21 cellular contexts compared by ENCODE assay signal in genomic region chr10:119455609-119456434, GRCh38.
DNase-seq lines count a peak whose midpoint lies in the region; ATAC-seq and TF ChIP-seq lines count a peak whose summit lies in the region.
"Had no signal": no experiment of that assay in that cellular context is flagged by ENCODE, and none has a peak within 500 bp of the region (broad histone marks: within the 10 kb centered on the region; RNA-seq: fewer than 3 reads in every experiment).

No MANE protein-coding gene starts in this region.

- H3K27me3 ChIP-seq in BLaER1, result 0 out of 2 replicates have a peak, but pooled peaks cover 3% of the 10 kb centered on the region
- H3K27me3 ChIP-seq: body of pancreas, pancreas, right lobe of liver, vagina had no signal

- no peaks in the 10 kb centered on the region for H3K9me3 Mint-ChIP-seq in endothelial cell (ENCODE audit: unreplicated experiment)
- H3K9me3 Mint-ChIP-seq in T-helper 2 cell treated with Interferon-gamma antibody and Interleukin-4, amounts not matched to agents 5 μg/mL and 100 μg/mL, for 36 hours, result no peaks in the 10 kb centered on the region
- no peaks in the 10 kb centered on the region for H3K9me3 Mint-ChIP-seq in activated T-cell treated with anti-CD3 and anti-CD28 coated beads, Interleukin-2, amount 50 U/mL, for 4 hours
- H3K9me3 Mint-ChIP-seq: activated T-helper 1 cell treated with anti-CD3 and anti-CD28 coated beads, Interleukin-12 subunit alpha, Interleukin-12 subunit beta, Interleukin-2, Interleukin-4 antibody, amounts not matched to agents 30 ng/mL and 10 ng/mL and 1 ng/mL, durations not matched to agents 14 hours and 24 hours and 36 hours had no signal

- no peaks in the 10 kb centered on the region for H3K9me3 ChIP-seq in BLaER1
- H3K9me3 ChIP-seq: body of pancreas, pancreas, right lobe of liver, vagina had no signal

- peak; percentile 39 for ATAC-seq in GM18502 (IDR thresholded peaks at IDR 0.05; ENCODE audit: poor library complexity, unreplicated experiment)
- peak; percentile 49 for ATAC-seq in HG02678 (IDR thresholded peaks at IDR 0.05; ENCODE audit: unreplicated experiment)
- ATAC-seq in activated T-cell treated with anti-CD3 and anti-CD28 coated beads, Interleukin-2, amount 50 U/mL, for 4 hours, result no peak
- ATAC-seq: body of pancreas, pancreas, right lobe of liver had no signal

- no peaks in the 10 kb centered on the region for H4K20me1 ChIP-seq in BLaER1

- no peak for TF ChIP-seq CTCF in endothelial cell (IDR thresholded peaks at IDR 0.05; ENCODE audit: unreplicated experiment)

- DNase-seq in endothelial cell (ENCODE audit: low spot score) (no peak), AML-193 (lab: John Stamatoyannopoulos, UW) (no peak), COR-L47 (lab: John Stamatoyannopoulos, UW) (no peak)
- DNase-seq in T-helper 2 cell treated with Interferon-gamma antibody and Interleukin-4, amounts not matched to agents 5 μg/mL and 100 μg/mL, for 36 hours (ENCODE audit: low spot score), result no peak
- no peak for DNase-seq in activated T-cell treated with anti-CD3 and anti-CD28 coated beads, Interleukin-2, amount 50 U/mL, for 4 hours
- DNase-seq: activated CD8-positive, alpha-beta memory T cell treated with anti-CD3 and anti-CD28 coated beads for 24 hours; body of pancreas; DMS 273 treated with DMSO at 0.1 percent for 48 hours; NCI-H1417; NCI-H2107; NCI-H510A treated with DMSO at 0.1 percent for 48 hours; pancreas; right lobe of liver; T1000 had no signal

- peak overlapping the region; percentile 49 for H3K4me2 ChIP-seq in BLaER1

- no peak overlapping the region for H3K27ac ChIP-seq in BLaER1
- H3K27ac ChIP-seq: body of pancreas, pancreas, right lobe of liver, SK-N-MC, vagina had no signal

- H3K27ac Mint-ChIP-seq in endothelial cell (ENCODE audit: unreplicated experiment), result no peak overlapping the region
- no peak overlapping the region for H3K27ac Mint-ChIP-seq in T-helper 2 cell treated with Interferon-gamma antibody and Interleukin-4, amounts not matched to agents 5 μg/mL and 100 μg/mL, for 36 hours
- H3K27ac Mint-ChIP-seq: activated naive CD8-positive, alpha-beta T cell; activated T-helper 1 cell treated with anti-CD3 and anti-CD28 coated beads, Interleukin-12 subunit alpha, Interleukin-12 subunit beta, Interleukin-2, Interleukin-4 antibody, amounts not matched to agents 30 ng/mL and 10 ng/mL and 1 ng/mL, durations not matched to agents 14 hours and 24 hours and 36 hours had no signal

- no peaks in the 10 kb centered on the region for H3K36me3 ChIP-seq in BLaER1
- H3K36me3 ChIP-seq: pancreas, right lobe of liver, vagina had no signal

- peaks cover 34% of the 10 kb centered on the region for H3K36me3 Mint-ChIP-seq in endothelial cell (ENCODE audit: low read depth, unreplicated experiment)
- H3K36me3 Mint-ChIP-seq in T-helper 2 cell treated with Interferon-gamma antibody and Interleukin-4, amounts not matched to agents 5 μg/mL and 100 μg/mL, for 36 hours (ENCODE audit: low read depth), result peaks cover 6% of the 10 kb centered on the region
- peaks cover 6% of the 10 kb centered on the region for H3K36me3 Mint-ChIP-seq in activated T-cell treated with anti-CD3 and anti-CD28 coated beads, Interleukin-2, amount 50 U/mL, for 4 hours (ENCODE audit: insufficient read depth)
- H3K36me3 Mint-ChIP-seq: activated naive CD8-positive, alpha-beta T cell had no signal

- no peak overlapping the region for H3K9ac ChIP-seq in BLaER1

- peaks cover 10% of the 10 kb centered on the region for H3K4me1 Mint-ChIP-seq in endothelial cell (ENCODE audit: unreplicated experiment)
- H3K4me1 Mint-ChIP-seq in T-helper 2 cell treated with Interferon-gamma antibody and Interleukin-4, amounts not matched to agents 5 μg/mL and 100 μg/mL, for 36 hours (ENCODE audit: low read depth), result peaks cover 4% of the 10 kb centered on the region
- peaks cover 2% of the 10 kb centered on the region for H3K4me1 Mint-ChIP-seq in activated T-cell treated with anti-CD3 and anti-CD28 coated beads, Interleukin-2, amount 50 U/mL, for 4 hours (ENCODE audit: low read depth)

- H3K4me1 ChIP-seq in BLaER1, result peaks cover 38% of the 10 kb centered on the region
- H3K4me1 ChIP-seq: body of pancreas, pancreas, right lobe of liver, vagina had no signal

- no peak overlapping the region for H3K4me3 ChIP-seq in BLaER1
- H3K4me3 ChIP-seq: body of pancreas, pancreas, right lobe of liver, SK-N-MC, vagina had no signal

- peak overlapping the region; percentile 73 for H3K4me3 Mint-ChIP-seq in endothelial cell (ENCODE audit: unreplicated experiment)
- no peak overlapping the region for H3K4me3 Mint-ChIP-seq in T-helper 2 cell treated with Interferon-gamma antibody and Interleukin-4, amounts not matched to agents 5 μg/mL and 100 μg/mL, for 36 hours
- H3K4me3 Mint-ChIP-seq in activated T-cell treated with anti-CD3 and anti-CD28 coated beads, Interleukin-2, amount 50 U/mL, for 4 hours, result no peak overlapping the region
- H3K4me3 Mint-ChIP-seq: activated naive CD8-positive, alpha-beta T cell; activated T-helper 1 cell treated with anti-CD3 and anti-CD28 coated beads, Interleukin-12 subunit alpha, Interleukin-12 subunit beta, Interleukin-2, Interleukin-4 antibody, amounts not matched to agents 30 ng/mL and 10 ng/mL and 1 ng/mL, durations not matched to agents 14 hours and 24 hours and 36 hours had no signal

- peaks cover 13% of the 10 kb centered on the region for H3K27me3 Mint-ChIP-seq in endothelial cell (ENCODE audit: unreplicated experiment)
- no peaks in the 10 kb centered on the region for H3K27me3 Mint-ChIP-seq in T-helper 2 cell treated with Interferon-gamma antibody and Interleukin-4, amounts not matched to agents 5 μg/mL and 100 μg/mL, for 36 hours (ENCODE audit: low read depth)
- no peaks in the 10 kb centered on the region for H3K27me3 Mint-ChIP-seq in activated T-cell treated with anti-CD3 and anti-CD28 coated beads, Interleukin-2, amount 50 U/mL, for 4 hours (ENCODE audit: low read depth)
- H3K27me3 Mint-ChIP-seq: activated naive CD8-positive, alpha-beta T cell had no signal

Comparison
In these comparisons a context has a peak if more than half of its experiments do, and no peak if none do; other contexts are left out.
1. ATAC-seq: peak in GM18502 (single experiment) and HG02678 (single experiment); none in activated T-cell treated with anti-CD3 and anti-CD28 coated beads, Interleukin-2, amount 50 U/mL, for 4 hours (0 of 2).